Comparison of ENCODE assay signal across 8 cellular contexts in the genomic region with DNA sequence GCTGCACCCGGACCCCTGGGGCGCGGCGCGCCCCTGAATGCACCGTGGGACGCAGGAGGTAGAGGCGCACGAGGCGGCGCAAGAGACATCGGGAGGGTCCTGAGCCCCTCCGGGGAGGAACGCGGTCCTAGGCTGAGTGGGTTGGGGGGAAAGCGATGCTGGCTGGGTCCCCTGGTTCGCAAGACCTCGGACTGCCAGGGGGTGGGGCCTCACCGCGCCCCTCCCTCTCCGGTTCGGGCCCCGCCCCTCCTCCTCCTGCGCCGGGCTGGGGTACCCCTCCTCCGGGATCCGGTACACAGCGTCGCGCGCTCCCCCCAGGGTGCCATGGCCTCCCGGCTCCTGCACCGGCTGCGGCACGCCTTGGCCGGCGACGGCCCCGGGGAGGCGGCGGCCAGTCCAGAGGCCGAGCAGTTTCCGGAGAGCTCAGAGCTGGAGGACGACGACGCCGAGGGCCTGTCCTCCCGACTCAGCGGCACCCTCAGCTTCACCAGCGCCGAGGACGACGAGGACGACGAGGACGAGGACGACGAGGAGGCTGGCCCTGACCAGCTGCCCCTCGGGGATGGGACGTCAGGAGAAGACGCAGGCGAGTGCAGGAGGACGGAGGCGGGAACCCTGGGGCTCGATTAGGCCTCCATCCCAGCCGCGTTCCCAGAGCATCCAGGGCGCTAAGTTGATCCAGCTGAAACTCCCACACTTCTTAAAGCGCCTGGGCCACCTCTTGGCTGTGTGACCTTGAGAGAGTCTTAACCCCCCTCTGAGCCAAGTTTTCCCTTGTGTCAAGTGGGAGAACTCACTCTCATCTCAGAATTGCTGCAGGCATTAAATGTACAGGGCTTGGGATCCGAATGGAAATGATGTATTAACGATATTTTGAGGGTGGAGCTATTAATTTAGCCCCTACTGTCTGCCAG. TPM values are rescaled to one million over a fixed set of nuclear protein-coding genes. Genes with fewer than 3 reads are reported as not detected.
DNase-seq lines count a peak whose midpoint lies in the region; ATAC-seq lines count a peak whose summit lies in the region.

No MANE protein-coding gene starts in this region.

- H3K36me3 Mint-ChIP-seq in dendritic cell treated with granulocyte-macrophage colony-stimulating factor and Interleukin-4, amounts not matched to agents 40 ng/mL and 50 ng/mL, for 4 days (ENCODE audit: low read depth): peaks cover 6% of the 10 kb centered on the region

- peaks cover 47% of the 10 kb centered on the region for H3K4me1 Mint-ChIP-seq in dendritic cell treated with granulocyte-macrophage colony-stimulating factor and Interleukin-4, amounts not matched to agents 40 ng/mL and 50 ng/mL, for 4 days (ENCODE audit: low read depth)

- ATAC-seq in GM18520 (IDR thresholded peaks at IDR 0.05; ENCODE audit: unreplicated experiment): no peak

- H3K4me3 ChIP-seq in GM08714 (ENCODE audit: low read length): peak overlapping the region; percentile 65; the same call in 1 of the 2 replicates

- H3K27me3 Mint-ChIP-seq in dendritic cell treated with granulocyte-macrophage colony-stimulating factor and Interleukin-4, amounts not matched to agents 40 ng/mL and 50 ng/mL, for 4 days: peaks cover 1% of the 10 kb centered on the region

- DNase-seq in LHCN-M2 (ENCODE audit: low read depth) (peak; percentile 64), left kidney (ENCODE audit: low read depth, low spot score) (peak; percentile 87), NCI-H774 (lab: John Stamatoyannopoulos, UW) (no peak)
- DNase-seq in activated CD4-positive, alpha-beta T cell treated with anti-CD3 and anti-CD28 coated beads for 1 hour: peak; percentile 18
- peak; percentile 62 for DNase-seq in stimulated activated CD4-positive, alpha-beta T cell treated with anti-CD3 and anti-CD28 coated beads, Interleukin-15, amount 100 ng/mL, for 24 hours

- H3K9me3 Mint-ChIP-seq in dendritic cell treated with granulocyte-macrophage colony-stimulating factor and Interleukin-4, amounts not matched to agents 40 ng/mL and 50 ng/mL, for 4 days: no peaks in the 10 kb centered on the region

- peak overlapping the region; percentile 84 for H3K27ac Mint-ChIP-seq in dendritic cell treated with granulocyte-macrophage colony-stimulating factor and Interleukin-4, amounts not matched to agents 40 ng/mL and 50 ng/mL, for 4 days

- intact Hi-C loops in dendritic cell treated with granulocyte-macrophage colony-stimulating factor and Interleukin-4, amounts not matched to agents 40 ng/mL and 50 ng/mL, for 4 days (cut with micrococcal nuclease): no loop called here

- H3K4me3 Mint-ChIP-seq in dendritic cell treated with granulocyte-macrophage colony-stimulating factor and Interleukin-4, amounts not matched to agents 40 ng/mL and 50 ng/mL, for 4 days: peak overlapping the region; percentile 77

RNA-seq across cellular contexts. Expression of a gene that starts 0.5 kb away (rescaled TPM):
- 75.8 and 80.3 TPM in 2 replicates for total RNA-seq in LHCN-M2 (2014; rRNA removed)
- polyA plus RNA-seq in LHCN-M2 (2012): 32.1 TPM

RNA-seq across cellular contexts. Expression of a gene that starts 7.0 kb away (rescaled TPM):
- total RNA-seq in LHCN-M2 (2014; rRNA removed): 0.34 and 0.38 TPM in 2 replicates
- polyA plus RNA-seq in LHCN-M2 (2012): 0.73 TPM

RNA-seq across cellular contexts. Expression of a gene that starts 21.7 kb away (rescaled TPM):
- total RNA-seq in LHCN-M2 (2014; rRNA removed): 235 and 279 TPM in 2 replicates
- 104 TPM for polyA plus RNA-seq in LHCN-M2 (2012)

RNA-seq across cellular contexts. Expression of a gene that starts 23.1 kb away (rescaled TPM):
- 39.1 and 46.6 TPM in 2 replicates for total RNA-seq in LHCN-M2 (2014; rRNA removed)
- polyA plus RNA-seq in LHCN-M2 (2012): 35.1 TPM

RNA-seq across cellular contexts. Expression of a gene that starts 23.3 kb away (rescaled TPM):
- 3.3 and 4.6 TPM in 2 replicates for total RNA-seq in LHCN-M2 (2014; rRNA removed)
- 2.4 TPM for polyA plus RNA-seq in LHCN-M2 (2012)
